Comparison of ENCODE assay signal across 8 cellular contexts in the genomic region with DNA sequence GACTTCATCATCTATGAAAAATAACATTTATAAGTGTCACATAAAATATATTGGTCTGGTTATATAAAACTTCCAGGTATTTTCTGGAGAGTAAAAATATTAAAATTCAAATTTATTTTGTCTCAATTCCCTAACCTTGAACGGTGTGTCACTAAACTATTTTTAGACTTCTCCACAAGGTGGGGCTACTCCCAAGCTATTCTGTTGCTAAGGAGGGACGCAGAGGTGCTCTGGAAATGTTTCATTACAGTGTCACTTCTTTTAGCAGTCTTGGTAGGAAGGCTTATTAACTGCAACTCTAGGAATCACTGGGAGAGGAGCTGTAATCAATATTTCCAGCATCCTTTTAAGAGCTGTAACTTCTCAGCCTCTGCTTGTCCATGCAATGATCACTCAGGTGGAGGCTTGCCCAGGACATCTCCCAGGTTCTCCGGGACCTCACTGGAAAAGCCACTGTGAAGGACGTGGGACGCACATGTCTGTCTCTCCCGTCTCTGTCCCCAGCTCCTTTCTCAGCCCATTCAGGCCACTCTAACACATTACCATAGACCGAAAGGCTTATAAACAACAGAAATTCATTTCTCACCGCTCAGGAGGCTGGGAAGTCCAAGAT. TPM values are rescaled to one million over a fixed set of nuclear protein-coding genes. Genes with fewer than 3 reads are reported as not detected.
A peak's percentile ranks its signal among the peaks of the same experiment; 100 is the strongest.
DNase-seq lines count a peak whose midpoint lies in the region; ATAC-seq, FAIRE-seq and TF ChIP-seq lines count a peak whose summit lies in the region.

No MANE protein-coding gene starts in this region.

- H2BK5ac ChIP-seq in H1 (ENCODE audit: low read depth, low read length), result no peak overlapping the region

- H3K79me1 ChIP-seq in H1 (ENCODE audit: low read depth, low read length), result no peaks in the 10 kb centered on the region

- DNase-seq in stimulated activated naive CD8-positive, alpha-beta T cell treated with anti-CD3 and anti-CD28 coated beads, Interleukin-15, amount 100 ng/mL, for 72 hours, result no peak
- DNase-seq in stimulated activated naive CD8-positive, alpha-beta T cell treated with anti-CD3 and anti-CD28 coated beads, Interleukin-15, Interleukin-2, amounts not matched to agents 100 U/mL and 50 U/mL, for 24 hours, result no peak
- DNase-seq in NCI-H526 treated with DMSO at 0.1 percent for 48 hours (lab: John Stamatoyannopoulos, UW) (peak; percentile 30), H1 (ENCODE audit: low read depth in 1 of 2, low spot score in 2 of 2) (no peak)

- no peak overlapping the region; the same call in 1 of the 2 replicates for H4K8ac ChIP-seq in H1 (ENCODE audit: extremely low read depth, insufficient read depth, low read length)

- no peak for TF ChIP-seq POLR2A in H1 (IDR thresholded peaks at IDR 0.05; ENCODE audit: control extremely low read depth in 1 of 2, low read depth in 2 of 2, low read length in 2 of 2)

- H2BK15ac ChIP-seq in H1 (ENCODE audit: low read length), result no peak overlapping the region

- H3K56ac ChIP-seq in H1 (replicated peaks; ENCODE audit: insufficient read length, low read depth, low read length), result no peak overlapping the region

- TF ChIP-seq RAD21 in H1 (IDR thresholded peaks at IDR 0.05 in 1 of 2, conservative IDR thresholded peaks at IDR 0.05 in 1 of 2; ENCODE audit: low read depth in 2 of 2, low read length in 2 of 2), result peak; percentile 83 to 85

- H3K9ac ChIP-seq in H1 (replicated peaks in 1 of 4; ENCODE audit: extremely low read depth in 1 of 4, low read depth in 3 of 4, low read length in 3 of 4) (no peak overlapping the region), parathyroid adenoma (no peak overlapping the region)

- H4K5ac ChIP-seq in H1 (ENCODE audit: insufficient read length, low read depth, low read length), result no peak overlapping the region

- H3K9me3 Mint-ChIP-seq in stimulated activated naive CD8-positive, alpha-beta T cell treated with anti-CD3 and anti-CD28 coated beads, Interleukin-15, amount 100 ng/mL, for 72 hours, result peaks cover 7 to 9% of the 10 kb centered on the region in 2 donors

- H3K4me2 ChIP-seq in H1 (ENCODE audit: insufficient read depth in 1 of 2, low read depth in 2 of 2, low read length in 2 of 2) (no peak overlapping the region), parathyroid adenoma (ENCODE audit: low read length) (no peak overlapping the region)

- ATAC-seq in stimulated activated naive CD8-positive, alpha-beta T cell treated with anti-CD3 and anti-CD28 coated beads, Interleukin-15, amount 100 ng/mL, for 72 hours, result peak; percentile 42
- no peak for ATAC-seq in stimulated activated naive CD8-positive, alpha-beta T cell treated with anti-CD3 and anti-CD28 coated beads, Interleukin-15, Interleukin-2, amounts not matched to agents 100 U/mL and 50 U/mL, for 24 hours
- ATAC-seq in HG03469 (IDR thresholded peaks at IDR 0.05; ENCODE audit: unreplicated experiment) (no peak), GM18858 (IDR thresholded peaks at IDR 0.05; ENCODE audit: unreplicated experiment) (no peak), GM21360 (IDR thresholded peaks at IDR 0.05; ENCODE audit: unreplicated experiment) (no peak)

- no peaks in the 10 kb centered on the region for H4K20me1 ChIP-seq in H1 (replicated peaks in 1 of 2; ENCODE audit: control insufficient read depth in 1 of 2, insufficient read depth in 2 of 2, low read length in 2 of 2)

- H3K4ac ChIP-seq in H1 (replicated peaks; ENCODE audit: insufficient read length, low read depth, low read length), result no peak overlapping the region

- H3K79me2 ChIP-seq in H1 (ENCODE audit: control insufficient read depth in 1 of 2, insufficient read depth in 2 of 2, low read length in 2 of 2) (no peaks in the 10 kb centered on the region), parathyroid adenoma (no peaks in the 10 kb centered on the region)

- H3K4me1 ChIP-seq in H1 (replicated peaks in 1 of 4; ENCODE audit: control insufficient read depth in 3 of 4, insufficient read depth in 4 of 4, low read length in 3 of 4) (no peaks in the 10 kb centered on the region), parathyroid adenoma (no peaks in the 10 kb centered on the region)

- H3K27ac Mint-ChIP-seq in stimulated activated naive CD8-positive, alpha-beta T cell treated with anti-CD3 and anti-CD28 coated beads, Interleukin-15, amount 100 ng/mL, for 72 hours, result no peak overlapping the region

- WGBS in H1 (ENCODE audit: extremely low coverage in 1 of 2, insufficient coverage in 1 of 2, insufficient read length in 1 of 2, insufficient replicate concordance in 2 of 2, low coverage in 1 of 2, low lambda C conversion rate in 2 of 2, missing lambda C conversion rate in 1 of 2), 2 experiments, result 70% methylated on average over 8 of the region's 8 CpGs; no CpG with 5 or more reads in 1 of the 2 experiments

- H2BK12ac ChIP-seq in H1 (ENCODE audit: low read depth, low read length), result no peak overlapping the region

- no peak overlapping the region for H2AK5ac ChIP-seq in H1 (ENCODE audit: low read depth, low read length)

- H3K36me3 ChIP-seq in H1 (ENCODE audit: control insufficient read depth in 2 of 4, insufficient read depth in 4 of 4, low read length in 3 of 4), result no peaks in the 10 kb centered on the region
- no peaks in the 10 kb centered on the region for H3K36me3 ChIP-seq in parathyroid adenoma (ENCODE audit: control insufficient read depth, insufficient read depth, low read length)

- no peaks in the 10 kb centered on the region for H3K27me3 ChIP-seq in H1 (replicated peaks in 1 of 4; ENCODE audit: control insufficient read depth in 3 of 4, extremely low read depth in 1 of 4, insufficient read depth in 3 of 4, low read length in 3 of 4)
- H3K27me3 ChIP-seq in parathyroid adenoma (ENCODE audit: control insufficient read depth, insufficient read depth, low read length), result no peaks in the 10 kb centered on the region

- H3K9me3 ChIP-seq in H1 (ENCODE audit: insufficient read depth in 2 of 2, low read depth in 1 of 2, low read length in 1 of 2) (no peaks in the 10 kb centered on the region), parathyroid adenoma (ENCODE audit: control insufficient read depth, low read length) (no peaks in the 10 kb centered on the region)

- H3K4me3 ChIP-seq in H1 (ENCODE audit: extremely low read depth in 1 of 4, insufficient read depth in 2 of 4, low read depth in 3 of 4, low read length in 4 of 4) (no peak overlapping the region), parathyroid adenoma (ENCODE audit: low read depth, low read length) (no peak overlapping the region)

- FAIRE-seq in H1 (lab: Jason Lieb, UNC), result peak; percentile 77

- no peak overlapping the region for H3K4me3 Mint-ChIP-seq in stimulated activated naive CD8-positive, alpha-beta T cell treated with anti-CD3 and anti-CD28 coated beads, Interleukin-15, amount 100 ng/mL, for 72 hours

- peaks cover 21% of the 10 kb centered on the region for H3K27me3 Mint-ChIP-seq in stimulated activated naive CD8-positive, alpha-beta T cell treated with anti-CD3 and anti-CD28 coated beads, Interleukin-15, amount 100 ng/mL, for 72 hours

- POLR2A ChIA-PET in H1 (lab: Charles Lee; ENCODE audit: partially characterized antibody), result no interaction called here

- H2BK20ac ChIP-seq in H1 (ENCODE audit: low read length), result no peak overlapping the region

- CTCF ChIA-PET in H1 (lab: Charles Lee; ENCODE audit: partially characterized antibody), result interaction anchor here (0.7 to 4.8 kb wide), 25 partner anchors 11 to 672 kb away, joined by 3 to 28 read pairs (median 3); no protein-coding TSS in a partner anchor

- H3K23me2 ChIP-seq in H1 (ENCODE audit: low read depth, low read length), result no peaks in the 10 kb centered on the region

- H2BK120ac ChIP-seq in H1 (replicated peaks; ENCODE audit: low read depth, low read length), result no peak overlapping the region

- TF ChIP-seq CTCF in H1 (IDR thresholded peaks at IDR 0.05; ENCODE audit: control extremely low read depth in 1 of 3, insufficient read depth in 1 of 3, low read depth in 1 of 3, low read length in 3 of 3), result peak in 2 of 3 experiments; percentile 35 to 59; a peak in 2 of 4 replicates
- TF ChIP-seq CTCF in parathyroid adenoma (IDR thresholded peaks at IDR 0.05), result peak; percentile 24

- no peak overlapping the region for H3K18ac ChIP-seq in H1 (ENCODE audit: extremely low read depth, low read length)

- no peaks in the 10 kb centered on the region for H3K4me1 Mint-ChIP-seq in stimulated activated naive CD8-positive, alpha-beta T cell treated with anti-CD3 and anti-CD28 coated beads, Interleukin-15, amount 100 ng/mL, for 72 hours

- H3K23ac ChIP-seq in H1 (ENCODE audit: insufficient read length), result no peak overlapping the region

- H3K14ac ChIP-seq in H1 (ENCODE audit: insufficient read length), result no peak overlapping the region

- peak overlapping the region; percentile 85; the same call in 1 of the 2 replicates for H2AFZ ChIP-seq in H1 (ENCODE audit: low read length)
- no peak overlapping the region for H2AFZ ChIP-seq in parathyroid adenoma

- no peak for TF ChIP-seq EP300 in H1 (IDR thresholded peaks at IDR 0.05; ENCODE audit: borderline replicate concordance in 1 of 2, low read depth in 2 of 2, low read length in 2 of 2)

- H4K91ac ChIP-seq in H1 (replicated peaks; ENCODE audit: insufficient read length, low read length), result no peak overlapping the region

- H3K27ac ChIP-seq in H1 (ENCODE audit: low read depth, low read length), result no peak overlapping the region
- no peak overlapping the region for H3K27ac ChIP-seq in parathyroid adenoma

TF ChIP-seq in H1, 55 proteins besides CTCF, POLR2A, EP300 and RAD21 (continues in another document):
- TF ChIP-seq HDAC6 (IDR thresholded peaks at IDR 0.05; ENCODE audit: low read depth, low read length) (no peak), KDM5A (IDR thresholded peaks at IDR 0.05; ENCODE audit: low read length) (no peak), CTBP2 (IDR thresholded peaks at IDR 0.05; ENCODE audit: borderline replicate concordance, insufficient read depth, insufficient read length, low read length) (no peak), GABPA (IDR thresholded peaks at IDR 0.05; ENCODE audit: borderline replicate concordance, insufficient read depth, low read length) (no peak)
- TF ChIP-seq, protein P1, sequence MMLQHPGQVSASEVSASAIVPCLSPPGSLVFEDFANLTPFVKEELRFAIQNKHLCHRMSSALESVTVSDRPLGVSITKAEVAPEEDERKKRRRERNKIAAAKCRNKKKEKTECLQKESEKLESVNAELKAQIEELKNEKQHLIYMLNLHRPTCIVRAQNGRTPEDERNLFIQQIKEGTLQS (IDR thresholded peaks at IDR 0.05; ENCODE audit: insufficient read depth, low read depth, low read length), result no peak

RNA-seq across cellular contexts. Expression of a gene that starts 32.5 kb away (rescaled TPM):
- total RNA-seq in H1 (2021; fragmentation: NEBNext Ultra II Directional; extraction: Animal tissue kit (Norgen Biotek cat#: 25700)), result 0.50 and 0.73 TPM in 2 replicates
- polyA plus RNA-seq in H1 (2011; rRNA removed), result 0.06 and 0.30 TPM in 2 replicates
- 0.39 TPM for polyA plus RNA-seq in H1 (2011; cell fraction: cytosol; rRNA removed)
- polyA plus RNA-seq in H1 (2011; cell fraction: nucleus; rRNA removed), result 0.53 TPM
- polyA plus RNA-seq in H1 (2012, experiment 1 of 2), result 0.19 to 0.50 TPM (median 0.46 TPM) in 4 replicates
- polyA plus RNA-seq in H1 (2012, experiment 2 of 2), result 0.07 TPM
- polyA plus RNA-seq in H1 (2013, experiment 1 of 2), result 0.22 TPM
- 0.20 TPM for polyA plus RNA-seq in H1 (2013, experiment 2 of 2)
- polyA minus RNA-seq in H1 (2011; rRNA and poly(A)+ RNA removed), result 0.35 and 1.2 TPM in 2 replicates
- polyA minus RNA-seq in H1 (2011; cell fraction: cytosol; rRNA and poly(A)+ RNA removed), result 0.22 TPM
- 1.7 TPM for polyA minus RNA-seq in H1 (2011; cell fraction: nucleus; rRNA and poly(A)+ RNA removed)
